In genomic region chr14:93002851-93003298, GRCh38 we compare ENCODE assay signal across 1 cellular context.
TF ChIP-seq lines count a peak whose summit lies in the region.

No MANE protein-coding gene starts in this region.

TF ChIP-seq in SK-N-SH, 30 proteins besides CTCF, POLR2A, EP300 and RAD21 (continued from another document):
- TF ChIP-seq REST (IDR thresholded peaks at IDR 0.05; ENCODE audit: low read depth, low read length) (no peak), FOXJ3 (CRISPR knock-in tag; IDR thresholded peaks at IDR 0.05) (no peak), POLR2AphosphoS5 (IDR thresholded peaks at IDR 0.05; ENCODE audit: low read depth, low read length) (no peak), SIN3A (IDR thresholded peaks at IDR 0.05; ENCODE audit: borderline replicate concordance, low read depth, low read length) (no peak), IRF3 (IDR thresholded peaks at IDR 0.05; ENCODE audit: low read depth, low read length) (no peak), TEAD4 (IDR thresholded peaks at IDR 0.05; ENCODE audit: borderline replicate concordance, insufficient read depth) (no peak), RFX5 (IDR thresholded peaks at IDR 0.05; ENCODE audit: low read length) (no peak)
